15 cellular contexts compared by ENCODE assay signal in the genomic region with DNA sequence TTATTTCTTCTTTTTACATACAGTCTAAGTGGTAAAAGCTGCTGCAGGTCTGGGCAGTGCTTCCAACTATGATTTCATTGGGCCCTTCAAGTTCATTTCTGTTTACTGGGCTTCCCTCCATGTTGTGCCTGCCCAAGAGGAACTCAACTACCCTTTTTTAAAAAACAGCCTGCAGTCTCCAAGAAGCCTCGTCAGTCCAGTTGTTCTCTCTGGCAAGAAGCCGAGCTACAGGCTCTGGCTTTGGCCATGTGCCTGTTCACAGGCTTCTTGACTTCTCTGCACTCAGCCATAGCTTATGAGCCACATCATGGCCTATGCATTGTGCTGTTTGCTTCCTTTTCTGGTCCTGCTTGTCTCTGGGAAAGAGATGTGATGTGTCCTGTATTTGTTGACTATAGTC.
DNase-seq lines count a peak whose midpoint lies in the region; ATAC-seq, FAIRE-seq and TF ChIP-seq lines count a peak whose summit lies in the region.
"Had no signal": no experiment of that assay in that cellular context is flagged by ENCODE, and none has a peak within 500 bp of the region (broad histone marks: within the 10 kb centered on the region; RNA-seq: fewer than 3 reads in every experiment).

No MANE protein-coding gene starts in this region.

- H3K9me3 Mint-ChIP-seq in immature natural killer cell: no peaks in the 10 kb centered on the region

- H3K9ac ChIP-seq in keratinocyte (ENCODE audit: control insufficient read depth, extremely low read depth, insufficient read depth, low read length) (no peak overlapping the region), Karpas-422 (ENCODE audit: low read length) (no peak overlapping the region)

- H3K9me2 ChIP-seq in Karpas-422 (replicated peaks; ENCODE audit: insufficient read depth, low read length): no peaks in the 10 kb centered on the region

- H3K4me3 Mint-ChIP-seq in immature natural killer cell: no peak overlapping the region

- H3K27ac ChIP-seq in keratinocyte (ENCODE audit: control insufficient read depth, insufficient read depth, low read length) (no peak overlapping the region), upper lobe of right lung (no peak overlapping the region), Karpas-422 (ENCODE audit: low read length) (no peak overlapping the region)

- H3K9me3 ChIP-seq in keratinocyte (ENCODE audit: control insufficient read depth, low read depth, low read length): no peaks in the 10 kb centered on the region
- no peaks in the 10 kb centered on the region for H3K9me3 ChIP-seq in upper lobe of right lung
- no peaks in the 10 kb centered on the region for H3K9me3 ChIP-seq in Karpas-422 (ENCODE audit: low read length)

- H3K27me3 Mint-ChIP-seq in immature natural killer cell (ENCODE audit: low read depth in 3 of 3): peaks cover 2 to 5% (median 2%) of the 10 kb centered on the region in 3 donors

- H4K20me1 ChIP-seq in keratinocyte (ENCODE audit: control insufficient read depth, extremely low read depth, insufficient read depth, low read length) (no peaks in the 10 kb centered on the region), Karpas-422 (ENCODE audit: insufficient read depth, low read depth, low read length) (no peaks in the 10 kb centered on the region)

- H3K4me3 ChIP-seq in bronchial epithelial cell (ENCODE audit: low read depth, low read length) (no peak overlapping the region), keratinocyte (ENCODE audit: control insufficient read depth in 2 of 3, extremely low read depth in 1 of 3, insufficient read depth in 2 of 3, low read depth in 1 of 3, low read length in 3 of 3) (no peak overlapping the region), upper lobe of right lung (no peak overlapping the region), Karpas-422 (ENCODE audit: low read length) (no peak overlapping the region)

- TF ChIP-seq CTCF in bronchial epithelial cell (IDR thresholded peaks at IDR 0.05; ENCODE audit: insufficient read depth, low read length, severe bottlenecking) (no peak), keratinocyte (optimal IDR thresholded peaks at IDR 0.05 in 1 of 3, IDR thresholded peaks at IDR 0.05 in 1 of 3, conservative IDR thresholded peaks at IDR 0.05 in 1 of 3; ENCODE audit: extremely low read depth in 1 of 3, insufficient read depth in 2 of 3, low read length in 3 of 3) (no peak), upper lobe of right lung (IDR thresholded peaks at IDR 0.05) (no peak)

- H3K4me1 ChIP-seq in keratinocyte (ENCODE audit: control insufficient read depth, extremely low read depth, insufficient read depth, low read length) (no peaks in the 10 kb centered on the region), upper lobe of right lung (no peaks in the 10 kb centered on the region), Karpas-422 (ENCODE audit: low read length) (no peaks in the 10 kb centered on the region)

- intact Hi-C loops in upper lobe of right lung (cut with DNase I): no loop called here

- H3K79me2 ChIP-seq in keratinocyte (ENCODE audit: control insufficient read depth, insufficient read depth, low read length): no peaks in the 10 kb centered on the region
- no peaks in the 10 kb centered on the region for H3K79me2 ChIP-seq in Karpas-422 (ENCODE audit: low read length)

- dilution Hi-C loops in keratinocyte (cut with MboI; ENCODE audit: extremely low pct_ligation_motif_present, low sequenced_read_pairs): no loop called here

- H3K4me1 Mint-ChIP-seq in immature natural killer cell: no peaks in the 10 kb centered on the region

- H3K9me1 ChIP-seq in keratinocyte (ENCODE audit: control insufficient read depth, extremely low read depth, insufficient read depth, low read length): no peaks in the 10 kb centered on the region

- no peak overlapping the region for H3K4me2 ChIP-seq in keratinocyte (ENCODE audit: control insufficient read depth, extremely low read depth, insufficient read depth, low read depth, low read length)
- no peak overlapping the region for H3K4me2 ChIP-seq in Karpas-422 (ENCODE audit: low read depth, low read length, poor library complexity, severe bottlenecking)

- H3K27me3 ChIP-seq in bronchial epithelial cell (ENCODE audit: control insufficient read depth, insufficient read depth, low read length): no peaks in the 10 kb centered on the region
- H3K27me3 ChIP-seq in keratinocyte (ENCODE audit: control insufficient read depth, extremely low read depth, insufficient read depth, low read length): no peaks in the 10 kb centered on the region
- no peaks in the 10 kb centered on the region for H3K27me3 ChIP-seq in upper lobe of right lung
- no peaks in the 10 kb centered on the region for H3K27me3 ChIP-seq in Karpas-422 (ENCODE audit: low read length)

- no peak for FAIRE-seq in bronchial epithelial cell (lab: Jason Lieb, UNC)
- no peak for FAIRE-seq in keratinocyte (lab: Jason Lieb, UNC)

- H2AFZ ChIP-seq in keratinocyte (ENCODE audit: control insufficient read depth, low read length) (peak overlapping the region; percentile 52), Karpas-422 (ENCODE audit: low read length) (no peak overlapping the region)

- peak; percentile 36 for ATAC-seq in upper lobe of right lung
- ATAC-seq: activated CD4-positive, CD25-positive, alpha-beta regulatory T cell treated with anti-CD3 and anti-CD28 coated beads, Interleukin-2, amount 50 U/mL, for 24 hours; sciatic nerve had no signal

- DNase-seq in NCI-H2196 (lab: John Stamatoyannopoulos, UW; ENCODE audit: unreplicated experiment) (peak; percentile 18), NCI-H2196 treated with DMSO at 0.1 percent for 48 hours (lab: John Stamatoyannopoulos, UW; ENCODE audit: unreplicated experiment) (no peak), bronchial epithelial cell (ENCODE audit: low read depth) (peak; percentile 58), keratinocyte (ENCODE audit: low read depth, low spot score) (no peak), upper lobe of right lung (no peak), KG1 (lab: John Stamatoyannopoulos, UW) (no peak), immature natural killer cell (no peak), Karpas-422 (no peak)
- DNase-seq: 8988T; activated T-cell treated with anti-CD3 and anti-CD28 coated beads, Interleukin-2, amount 50 U/mL, for 1 hour; amniotic stem cell; GOT3; NCI-H1105 had no signal

- no peaks in the 10 kb centered on the region for H3K36me3 Mint-ChIP-seq in immature natural killer cell

- H3K27ac Mint-ChIP-seq in immature natural killer cell: no peak overlapping the region

- H3K36me3 ChIP-seq in bronchial epithelial cell (ENCODE audit: control insufficient read depth, insufficient read depth, low read length) (no peaks in the 10 kb centered on the region), keratinocyte (ENCODE audit: control insufficient read depth in 2 of 2, extremely low read depth in 1 of 2, insufficient read depth in 2 of 2, low read length in 2 of 2) (no peaks in the 10 kb centered on the region), upper lobe of right lung (no peaks in the 10 kb centered on the region), Karpas-422 (ENCODE audit: insufficient read depth, low read length) (no peaks in the 10 kb centered on the region)

Comparison
In these comparisons a context has a peak if more than half of its experiments do, and no peak if none do; other contexts are left out.
1. DNase-seq: peak in NCI-H2196 (single experiment) and bronchial epithelial cell (single experiment); none in NCI-H2196 treated with DMSO at 0.1 percent for 48 hours (single experiment), keratinocyte (single experiment), upper lobe of right lung (single experiment), KG1 (single experiment), immature natural killer cell (0 of 3) and Karpas-422 (single experiment).